In genomic region chrX:20527458-20528099, GRCh38 we compare ENCODE assay signal across 8 cellular contexts.
A peak's percentile ranks its signal among the peaks of the same experiment; 100 is the strongest.
DNase-seq lines count a peak whose midpoint lies in the region; ATAC-seq and TF ChIP-seq lines count a peak whose summit lies in the region.

No MANE protein-coding gene starts in this region.

- H3K27ac Mint-ChIP-seq in activated T-helper 1 cell treated with anti-CD3 and anti-CD28 coated beads, Interleukin-12 subunit alpha, Interleukin-12 subunit beta, Interleukin-2, Interleukin-4 antibody, amounts not matched to agents 30 ng/mL and 10 ng/mL and 1 ng/mL, durations not matched to agents 14 hours and 24 hours and 36 hours: no peak overlapping the region

- H3K27me3 Mint-ChIP-seq in activated T-helper 1 cell treated with anti-CD3 and anti-CD28 coated beads, Interleukin-12 subunit alpha, Interleukin-12 subunit beta, Interleukin-2, Interleukin-4 antibody, amounts not matched to agents 30 ng/mL and 10 ng/mL and 1 ng/mL, durations not matched to agents 14 hours and 24 hours and 36 hours (ENCODE audit: insufficient read depth): peaks cover 26% of the 10 kb centered on the region

- H3K9ac ChIP-seq in mammary epithelial cell (ENCODE audit: insufficient read depth, low read length): no peak overlapping the region
- no peak overlapping the region for H3K9ac ChIP-seq in liver (ENCODE audit: low read depth in 1 of 2, low read length in 2 of 2)

- no peaks in the 10 kb centered on the region for H3K27me3 ChIP-seq in mammary epithelial cell (ENCODE audit: insufficient read depth, low read length)
- peaks cover 0 to 2% (median 0%) of the 10 kb centered on the region in 4 donors for H3K27me3 ChIP-seq in liver (ENCODE audit: control insufficient read depth in 4 of 4, insufficient read depth in 4 of 4, low read length in 3 of 4)

- peak; percentile 48 to 58 for TF ChIP-seq CTCF in mammary epithelial cell (conservative IDR thresholded peaks at IDR 0.05 in 1 of 2, IDR thresholded peaks at IDR 0.05 in 1 of 2; ENCODE audit: extremely low read depth in 1 of 2, insufficient read depth in 1 of 2, low read depth in 1 of 2, low read length in 2 of 2)
- peak; percentile 63 for TF ChIP-seq CTCF in liver (IDR thresholded peaks at IDR 0.05; ENCODE audit: low read depth, low read length, missing input control)

- ATAC-seq in HG02884 (IDR thresholded peaks at IDR 0.05; ENCODE audit: unreplicated experiment) (peak; percentile 44), GM21515 (IDR thresholded peaks at IDR 0.05; ENCODE audit: unreplicated experiment) (no peak)

- H3K36me3 ChIP-seq in mammary epithelial cell (ENCODE audit: insufficient read depth, low read length): no peaks in the 10 kb centered on the region
- H3K36me3 ChIP-seq in liver (ENCODE audit: control insufficient read depth in 4 of 4, insufficient read depth in 3 of 4, low read depth in 1 of 4, low read length in 3 of 4): no peaks in the 10 kb centered on the region

- peaks cover 26% of the 10 kb centered on the region for H3K4me1 Mint-ChIP-seq in activated T-helper 1 cell treated with anti-CD3 and anti-CD28 coated beads, Interleukin-12 subunit alpha, Interleukin-12 subunit beta, Interleukin-2, Interleukin-4 antibody, amounts not matched to agents 30 ng/mL and 10 ng/mL and 1 ng/mL, durations not matched to agents 14 hours and 24 hours and 36 hours (ENCODE audit: low read depth)

- no peak overlapping the region for H3K4me3 ChIP-seq in mammary epithelial cell (replicated peaks in 1 of 3; ENCODE audit: insufficient read depth in 1 of 3, low read depth in 2 of 3, low read length in 3 of 3)
- no peak overlapping the region for H3K4me3 ChIP-seq in liver (ENCODE audit: low read depth in 1 of 3, low read length in 3 of 3)

- no TSS peak for BruUV-seq in mammary epithelial cell (replicated peaks; lab: Mats Ljungman, UMichigan)

- H3K9me3 ChIP-seq in mammary epithelial cell (replicated peaks; ENCODE audit: insufficient read depth, low read length): no peaks in the 10 kb centered on the region
- H3K9me3 ChIP-seq in liver (ENCODE audit: control insufficient read depth in 4 of 4, low read length in 3 of 4): no peaks in the 10 kb centered on the region

- H3K79me2 ChIP-seq in mammary epithelial cell (ENCODE audit: insufficient read depth, low read length): no peaks in the 10 kb centered on the region

- in situ Hi-C loops in mammary epithelial cell (cut with MboI; ENCODE audit: low sequenced_read_pairs in 2 of 2): loop anchor here (10.0 to 25.0 kb wide), 2 partner anchors 960 to 1197 kb away; no protein-coding TSS in a partner anchor

- H2AFZ ChIP-seq in mammary epithelial cell (ENCODE audit: low read depth, low read length): no peak overlapping the region

- H3K4me1 ChIP-seq in mammary epithelial cell (ENCODE audit: insufficient read depth, low read length) (no peaks in the 10 kb centered on the region), liver (ENCODE audit: control insufficient read depth in 4 of 4, insufficient read depth in 4 of 4, low read length in 3 of 4) (peaks cover 0 to 6% (median 2%) of the 10 kb centered on the region in 4 donors)

- 10% methylated on average over 6 of the region's 6 CpGs for WGBS in mammary epithelial cell (ENCODE audit: low coverage, missing lambda C conversion rate)
- WGBS in liver: 8% methylated on average over 6 of the region's 6 CpGs

- intact Hi-C loops in mammary epithelial cell (cut with micrococcal nuclease): loop anchor here (10.0 kb wide), 1 partner anchor 1447 kb away; no protein-coding TSS in a partner anchor
- intact Hi-C loops in activated T-helper 1 cell treated with anti-CD3 and anti-CD28 coated beads, Interleukin-12 subunit alpha, Interleukin-12 subunit beta, Interleukin-2, Interleukin-4 antibody, amounts not matched to agents 30 ng/mL and 10 ng/mL and 1 ng/mL, durations not matched to agents 14 hours and 24 hours and 36 hours (cut with micrococcal nuclease): loop anchor here (1.0 to 5.0 kb wide), 5 partner anchors 11 to 1445 kb away; partner anchors contain the start of gene MBTPS2

- H3K4me2 ChIP-seq in mammary epithelial cell (ENCODE audit: insufficient read depth, low read depth, low read length): no peak overlapping the region

- H3K36me3 Mint-ChIP-seq in activated T-helper 1 cell treated with anti-CD3 and anti-CD28 coated beads, Interleukin-12 subunit alpha, Interleukin-12 subunit beta, Interleukin-2, Interleukin-4 antibody, amounts not matched to agents 30 ng/mL and 10 ng/mL and 1 ng/mL, durations not matched to agents 14 hours and 24 hours and 36 hours (ENCODE audit: low read depth): no peaks in the 10 kb centered on the region

- dilution Hi-C loops in mammary epithelial cell (cut with HindIII; ENCODE audit: low sequenced_read_pairs): no loop called here

- H3K4me3 Mint-ChIP-seq in activated T-helper 1 cell treated with anti-CD3 and anti-CD28 coated beads, Interleukin-12 subunit alpha, Interleukin-12 subunit beta, Interleukin-2, Interleukin-4 antibody, amounts not matched to agents 30 ng/mL and 10 ng/mL and 1 ng/mL, durations not matched to agents 14 hours and 24 hours and 36 hours: no peak overlapping the region

- DNase-seq in DMS79 treated with DMSO at 0.1 percent for 48 hours (lab: John Stamatoyannopoulos, UW) (peak; percentile 42), DMS79 (lab: John Stamatoyannopoulos, UW) (no peak), NCI-H524 (lab: John Stamatoyannopoulos, UW) (peak; percentile 48 to 74), mammary epithelial cell (no peak)
- no peak for DNase-seq in activated T-helper 1 cell treated with anti-CD3 and anti-CD28 coated beads, Interleukin-12 subunit alpha, Interleukin-12 subunit beta, Interleukin-2, Interleukin-4 antibody, amounts not matched to agents 30 ng/mL and 10 ng/mL and 1 ng/mL, durations not matched to agents 14 hours and 24 hours and 36 hours (ENCODE audit: low spot score)

- CTCF ChIA-PET in mammary epithelial cell (lab: Charles Lee; ENCODE audit: low non-redundant PET): interaction anchor here (0.6 kb wide), 1 partner anchor 881 kb away, joined by 4 read pairs; no protein-coding TSS in a partner anchor

- peak; percentile 75 to 83 for TF ChIP-seq RAD21 in liver (IDR thresholded peaks at IDR 0.05)

- H3K27ac ChIP-seq in mammary epithelial cell (ENCODE audit: insufficient read depth, low read depth, low read length): no peak overlapping the region
- no peak overlapping the region for H3K27ac ChIP-seq in liver (ENCODE audit: low read depth in 1 of 2, low read length in 2 of 2)

- peaks cover 8% of the 10 kb centered on the region for H3K9me3 Mint-ChIP-seq in activated T-helper 1 cell treated with anti-CD3 and anti-CD28 coated beads, Interleukin-12 subunit alpha, Interleukin-12 subunit beta, Interleukin-2, Interleukin-4 antibody, amounts not matched to agents 30 ng/mL and 10 ng/mL and 1 ng/mL, durations not matched to agents 14 hours and 24 hours and 36 hours

- H4K20me1 ChIP-seq in mammary epithelial cell (ENCODE audit: insufficient read depth, low read length): no peaks in the 10 kb centered on the region

TF ChIP-seq in liver, 16 proteins besides CTCF, POLR2A, EP300 and RAD21 (continues in another document):
- TF ChIP-seq, protein P1, sequence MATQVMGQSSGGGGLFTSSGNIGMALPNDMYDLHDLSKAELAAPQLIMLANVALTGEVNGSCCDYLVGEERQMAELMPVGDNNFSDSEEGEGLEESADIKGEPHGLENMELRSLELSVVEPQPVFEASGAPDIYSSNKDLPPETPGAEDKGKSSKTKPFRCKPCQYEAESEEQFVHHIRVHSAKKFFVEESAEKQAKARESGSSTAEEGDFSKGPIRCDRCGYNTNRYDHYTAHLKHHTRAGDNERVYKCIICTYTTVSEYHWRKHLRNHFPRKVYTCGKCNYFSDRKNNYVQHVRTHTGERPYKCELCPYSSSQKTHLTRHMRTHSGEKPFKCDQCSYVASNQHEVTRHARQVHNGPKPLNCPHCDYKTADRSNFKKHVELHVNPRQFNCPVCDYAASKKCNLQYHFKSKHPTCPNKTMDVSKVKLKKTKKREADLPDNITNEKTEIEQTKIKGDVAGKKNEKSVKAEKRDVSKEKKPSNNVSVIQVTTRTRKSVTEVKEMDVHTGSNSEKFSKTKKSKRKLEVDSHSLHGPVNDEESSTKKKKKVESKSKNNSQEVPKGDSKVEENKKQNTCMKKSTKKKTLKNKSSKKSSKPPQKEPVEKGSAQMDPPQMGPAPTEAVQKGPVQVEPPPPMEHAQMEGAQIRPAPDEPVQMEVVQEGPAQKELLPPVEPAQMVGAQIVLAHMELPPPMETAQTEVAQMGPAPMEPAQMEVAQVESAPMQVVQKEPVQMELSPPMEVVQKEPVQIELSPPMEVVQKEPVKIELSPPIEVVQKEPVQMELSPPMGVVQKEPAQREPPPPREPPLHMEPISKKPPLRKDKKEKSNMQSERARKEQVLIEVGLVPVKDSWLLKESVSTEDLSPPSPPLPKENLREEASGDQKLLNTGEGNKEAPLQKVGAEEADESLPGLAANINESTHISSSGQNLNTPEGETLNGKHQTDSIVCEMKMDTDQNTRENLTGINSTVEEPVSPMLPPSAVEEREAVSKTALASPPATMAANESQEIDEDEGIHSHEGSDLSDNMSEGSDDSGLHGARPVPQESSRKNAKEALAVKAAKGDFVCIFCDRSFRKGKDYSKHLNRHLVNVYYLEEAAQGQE (IDR thresholded peaks at IDR 0.05): no peak
- TF ChIP-seq TAF1 (conservative IDR thresholded peaks at IDR 0.05) (no peak), HNF4G (IDR thresholded peaks at IDR 0.05) (no peak), ZBTB33 (IDR thresholded peaks at IDR 0.05) (no peak), YY1 (IDR thresholded peaks at IDR 0.05) (no peak), SP1 (IDR thresholded peaks at IDR 0.05) (no peak), JUND (IDR thresholded peaks at IDR 0.05) (no peak), HNF4A (conservative IDR thresholded peaks at IDR 0.05) (no peak), FOXA1 (IDR thresholded peaks at IDR 0.05) (no peak), NR2F2 (IDR thresholded peaks at IDR 0.05) (no peak), GABPA (IDR thresholded peaks at IDR 0.05 in 1 of 2, conservative IDR thresholded peaks at IDR 0.05 in 1 of 2) (no peak), EGR1 (IDR thresholded peaks at IDR 0.05; ENCODE audit: low read depth in 2 of 2) (no peak), FOXA2 (IDR thresholded peaks at IDR 0.05) (no peak), RXRA (IDR thresholded peaks at IDR 0.05) (no peak)

Comparison
In these comparisons a context has a peak if more than half of its experiments do, and no peak if none do; other contexts are left out.
1. DNase-seq: peak in DMS79 treated with DMSO at 0.1 percent for 48 hours (single experiment) and NCI-H524 (2 of 2); none in DMS79 (single experiment), mammary epithelial cell (single experiment) and activated T-helper 1 cell treated with anti-CD3 and anti-CD28 coated beads, Interleukin-12 subunit alpha, Interleukin-12 subunit beta, Interleukin-2, Interleukin-4 antibody, amounts not matched to agents 30 ng/mL and 10 ng/mL and 1 ng/mL, durations not matched to agents 14 hours and 24 hours and 36 hours (single experiment).